14 cellular contexts compared by ENCODE assay signal in the genomic region with DNA sequence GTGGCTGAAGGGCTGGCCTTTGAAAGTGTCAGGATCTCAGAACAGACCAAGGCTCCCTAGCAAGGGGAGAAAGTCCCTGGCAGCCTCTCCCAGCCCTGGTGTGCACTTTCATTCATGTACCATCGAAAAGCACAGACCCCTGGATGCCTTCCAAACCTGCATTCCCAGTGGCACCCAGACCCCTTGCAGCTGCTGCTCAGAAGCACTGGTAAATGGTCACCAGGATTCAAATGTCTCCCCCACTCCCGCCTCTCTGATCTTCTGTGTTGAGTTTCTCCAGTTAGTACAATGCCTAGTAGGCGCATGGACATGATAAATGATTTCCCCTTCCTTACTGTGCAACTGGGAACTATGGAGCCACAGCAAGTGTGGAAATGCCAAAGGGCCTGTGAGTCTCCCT.
DNase-seq lines count a peak whose midpoint lies in the region; ATAC-seq, FAIRE-seq and TF ChIP-seq lines count a peak whose summit lies in the region.
"Had no signal": no experiment of that assay in that cellular context is flagged by ENCODE, and none has a peak within 500 bp of the region (broad histone marks: within the 10 kb centered on the region; RNA-seq: fewer than 3 reads in every experiment).

No MANE protein-coding gene starts in this region.

- H3K4ac ChIP-seq in IMR-90 (ENCODE audit: low read depth, low read length): peak overlapping the region; percentile 95

- POLR2A ChIA-PET in IMR-90 (lab: Charles Lee; ENCODE audit: unreplicated experiment): no interaction called here

- TF ChIP-seq CTCF in IMR-90 (conservative IDR thresholded peaks at IDR 0.05; ENCODE audit: low read depth, low read length) (no peak), astrocyte (IDR thresholded peaks at IDR 0.05; ENCODE audit: insufficient read depth, low read depth, low read length) (no peak), right atrium auricular region (IDR thresholded peaks at IDR 0.05) (no peak), WERI-Rb-1 (IDR thresholded peaks at IDR 0.05; ENCODE audit: low read depth, low read length) (no peak)

- peak overlapping the region; percentile 26 for H3K9ac ChIP-seq in IMR-90 (ENCODE audit: low read depth, low read length)
- peak overlapping the region; percentile 32 for H3K9ac ChIP-seq in astrocyte (ENCODE audit: low read length)
- H3K9ac ChIP-seq in skeletal muscle satellite cell (ENCODE audit: low read depth, low read length): peak overlapping the region; percentile 66

- in situ Hi-C loops in IMR-90 (cut with MboI; ENCODE audit: low sequenced_read_pairs): no loop called here

- peak overlapping the region; percentile 82 for H3K56ac ChIP-seq in IMR-90 (ENCODE audit: extremely low read depth, insufficient read depth, low read length)

- H3K36me3 ChIP-seq in IMR-90 (ENCODE audit: control insufficient read depth, insufficient read depth, low read length) (peaks cover 2% of the 10 kb centered on the region; the same call in 1 of the 2 replicates), astrocyte (ENCODE audit: insufficient read depth, low read length) (no peaks in the 10 kb centered on the region), right atrium auricular region (no peaks in the 10 kb centered on the region), skeletal muscle satellite cell (ENCODE audit: insufficient read depth, low read length) (no peaks in the 10 kb centered on the region), WERI-Rb-1 (no peaks in the 10 kb centered on the region)
- H3K36me3 ChIP-seq: ovary had no signal

- H4K20me1 ChIP-seq in IMR-90 (ENCODE audit: insufficient read depth, low read length) (peaks cover 27% of the 10 kb centered on the region), astrocyte (ENCODE audit: insufficient read depth, low read length) (no peaks in the 10 kb centered on the region)

- H2AK9ac ChIP-seq in IMR-90 (replicated peaks; ENCODE audit: low read depth, low read length, poor library complexity): peak overlapping the region; percentile 82

- H3K9me1 ChIP-seq in IMR-90 (ENCODE audit: insufficient read depth, low read length): peaks cover 79% of the 10 kb centered on the region

- H3K79me2 ChIP-seq in astrocyte (ENCODE audit: insufficient read depth, low read length): peaks cover 69% of the 10 kb centered on the region

- peaks cover 18% of the 10 kb centered on the region for H3K36me3 Mint-ChIP-seq in astrocyte (ENCODE audit: low read depth, unreplicated experiment)
- no peaks in the 10 kb centered on the region for H3K36me3 Mint-ChIP-seq in activated naive CD8-positive, alpha-beta T cell treated with anti-CD3 and anti-CD28 coated beads, Interleukin-2, amount 50 U/mL, for 24 hours (ENCODE audit: low read depth)

- no peak overlapping the region for H2AFZ ChIP-seq in IMR-90 (replicated peaks; ENCODE audit: low read length, poor library complexity)
- H2AFZ ChIP-seq in astrocyte (ENCODE audit: low read depth, low read length): no peak overlapping the region

- H3K27ac Mint-ChIP-seq in astrocyte (ENCODE audit: unreplicated experiment): peak overlapping the region; percentile 93
- no peak overlapping the region for H3K27ac Mint-ChIP-seq in activated naive CD8-positive, alpha-beta T cell treated with anti-CD3 and anti-CD28 coated beads, Interleukin-2, amount 50 U/mL, for 24 hours
- H3K27ac Mint-ChIP-seq: activated T-helper 2 cell treated with anti-CD3 and anti-CD28 coated beads, Interferon-gamma antibody, Interleukin-2, Interleukin-4, amounts not matched to agents 10 μg/mL and 5 μg/mL and 100 μg/mL, durations not matched to agents 14 hours and 24 hours and 36 hours; stimulated activated naive CD8-positive, alpha-beta T cell treated with anti-CD3 and anti-CD28 coated beads, Interleukin-15, amount 100 ng/mL, for 72 hours had no signal

- peak overlapping the region; percentile 79 for H4K5ac ChIP-seq in IMR-90 (ENCODE audit: low read depth, low read length)

- H3K4me3 ChIP-seq in IMR-90 (ENCODE audit: insufficient read depth, low read depth, low read length) (no peak overlapping the region), astrocyte (ENCODE audit: insufficient read depth, low read depth, low read length) (no peak overlapping the region), right atrium auricular region (no peak overlapping the region), skeletal muscle satellite cell (ENCODE audit: low read length) (peak overlapping the region; percentile 25), WERI-Rb-1 (ENCODE audit: low read depth, low read length) (no peak overlapping the region)
- H3K4me3 ChIP-seq: ovary had no signal

- intact Hi-C loops in IMR-90 (cut with micrococcal nuclease): no loop called here

- H3K4me2 ChIP-seq in IMR-90 (ENCODE audit: low read depth, low read length) (peak overlapping the region; percentile 19; the same call in 1 of the 2 replicates), astrocyte (ENCODE audit: low read length) (peak overlapping the region; percentile 74), skeletal muscle satellite cell (ENCODE audit: low read length) (peak overlapping the region; percentile 56)

- TF ChIP-seq RAD21 in IMR-90 (IDR thresholded peaks at IDR 0.05; ENCODE audit: low read length): no peak

- H3K4me1 Mint-ChIP-seq in astrocyte (ENCODE audit: low read depth, unreplicated experiment): peaks cover 84% of the 10 kb centered on the region
- no peaks in the 10 kb centered on the region for H3K4me1 Mint-ChIP-seq in activated naive CD8-positive, alpha-beta T cell treated with anti-CD3 and anti-CD28 coated beads, Interleukin-2, amount 50 U/mL, for 24 hours
- H3K4me1 Mint-ChIP-seq: stimulated activated naive CD8-positive, alpha-beta T cell treated with anti-CD3 and anti-CD28 coated beads, Interleukin-15, amount 100 ng/mL, for 72 hours had no signal

- CTCF ChIA-PET in IMR-90 (lab: Yijun Ruan, JAX): interaction anchor here (1.1 kb wide), 1 partner anchor 180 kb away, joined by 3 read pairs; no protein-coding TSS in a partner anchor

- H2BK5ac ChIP-seq in IMR-90 (ENCODE audit: low read depth, low read length, poor library complexity, severe bottlenecking): peak overlapping the region; percentile 94

- no TSS peak for BruUV-seq in IMR-90 (replicated peaks; lab: Mats Ljungman, UMichigan)

- H3K18ac ChIP-seq in IMR-90 (ENCODE audit: low read depth, low read length): peak overlapping the region; percentile 80

- H4K91ac ChIP-seq in IMR-90 (ENCODE audit: insufficient read depth, low read depth, low read length): peak overlapping the region; percentile 98

- no peak overlapping the region for H3K4me3 Mint-ChIP-seq in astrocyte (ENCODE audit: unreplicated experiment)
- H3K4me3 Mint-ChIP-seq in activated naive CD8-positive, alpha-beta T cell treated with anti-CD3 and anti-CD28 coated beads, Interleukin-2, amount 50 U/mL, for 24 hours: no peak overlapping the region
- H3K4me3 Mint-ChIP-seq: stimulated activated naive CD8-positive, alpha-beta T cell treated with anti-CD3 and anti-CD28 coated beads, Interleukin-15, amount 100 ng/mL, for 72 hours had no signal

- H2BK15ac ChIP-seq in IMR-90 (ENCODE audit: low read depth, low read length): peak overlapping the region; percentile 71

- peak overlapping the region; percentile 63 for H3K23ac ChIP-seq in IMR-90 (ENCODE audit: low read depth, low read length)

- dilution Hi-C loops in IMR-90 (cut with HindIII; ENCODE audit: low sequenced_read_pairs, unreplicated experiment): no loop called here

- peak; percentile 37 for DNase-seq in IMR-90
- no peak for DNase-seq in astrocyte (ENCODE audit: low read depth)
- no peak for DNase-seq in right atrium auricular region (ENCODE audit: low spot score)
- no peak for DNase-seq in activated naive CD8-positive, alpha-beta T cell treated with anti-CD3 and anti-CD28 coated beads, Interleukin-2, amount 50 U/mL, for 24 hours
- DNase-seq in WERI-Rb-1: no peak
- DNase-seq in NAMALWA (ENCODE audit: low spot score): no peak
- DNase-seq: effector CD8-positive, alpha-beta T cell; KBM-7; NCI-H1417; stimulated activated naive CD8-positive, alpha-beta T cell treated with anti-CD3 and anti-CD28 coated beads, Interleukin-15, amount 100 ng/mL, for 72 hours had no signal

- peak overlapping the region; percentile 80 to 84 for H4K8ac ChIP-seq in IMR-90 (ENCODE audit: low read depth in 2 of 2, low read length in 2 of 2)

- H3K27me3 Mint-ChIP-seq in astrocyte (ENCODE audit: low read depth, unreplicated experiment): no peaks in the 10 kb centered on the region
- no peaks in the 10 kb centered on the region for H3K27me3 Mint-ChIP-seq in activated naive CD8-positive, alpha-beta T cell treated with anti-CD3 and anti-CD28 coated beads, Interleukin-2, amount 50 U/mL, for 24 hours
- H3K27me3 Mint-ChIP-seq: stimulated activated naive CD8-positive, alpha-beta T cell treated with anti-CD3 and anti-CD28 coated beads, Interleukin-15, amount 100 ng/mL, for 72 hours had no signal

- FAIRE-seq in astrocyte (lab: Jason Lieb, UNC): no peak

- WGBS in IMR-90 (ENCODE audit: extremely low coverage in 2 of 2, insufficient read length in 1 of 2), 2 experiments: 80% methylated on average over 2 of the region's 3 CpGs; no CpG with 5 or more reads in 1 of the 2 experiments

- peak overlapping the region; percentile 92 for H2BK20ac ChIP-seq in IMR-90 (ENCODE audit: low read depth, low read length)

- H3K27ac ChIP-seq in IMR-90 (ENCODE audit: insufficient read depth, low read length): peak overlapping the region; percentile 90
- H3K27ac ChIP-seq in astrocyte (ENCODE audit: low read depth, low read length): peak overlapping the region; percentile 87
- H3K27ac ChIP-seq in right atrium auricular region: peak overlapping the region; percentile 81 to 84
- no peak overlapping the region for H3K27ac ChIP-seq in WERI-Rb-1
- H3K27ac ChIP-seq: VCaP had no signal

- no peak for ATAC-seq in IMR-90 (ENCODE audit: low read depth)
- no peak for ATAC-seq in activated naive CD8-positive, alpha-beta T cell treated with anti-CD3 and anti-CD28 coated beads, Interleukin-2, amount 50 U/mL, for 24 hours
- ATAC-seq: stimulated activated naive CD8-positive, alpha-beta T cell treated with anti-CD3 and anti-CD28 coated beads, Interleukin-15, amount 100 ng/mL, for 72 hours had no signal

- no peaks in the 10 kb centered on the region for H3K27me3 ChIP-seq in IMR-90 (ENCODE audit: control insufficient read depth, insufficient read depth, low read length)
- no peaks in the 10 kb centered on the region for H3K27me3 ChIP-seq in astrocyte (ENCODE audit: insufficient read depth, low read length)
- H3K27me3 ChIP-seq in right atrium auricular region: no peaks in the 10 kb centered on the region
- no peaks in the 10 kb centered on the region for H3K27me3 ChIP-seq in skeletal muscle satellite cell (ENCODE audit: control insufficient read depth, insufficient read depth, low read length)
- no peaks in the 10 kb centered on the region for H3K27me3 ChIP-seq in WERI-Rb-1 (ENCODE audit: insufficient read depth, low read depth, severe bottlenecking)
- H3K27me3 ChIP-seq: ovary had no signal

- H3K14ac ChIP-seq in IMR-90 (replicated peaks; ENCODE audit: low read depth, low read length): peak overlapping the region; percentile 86

- no peak; the same call in 1 of the 2 replicates for TF ChIP-seq POLR2A in IMR-90 (IDR thresholded peaks at IDR 0.05; ENCODE audit: low read depth, low read length)

- H3K9me3 Mint-ChIP-seq in astrocyte (ENCODE audit: unreplicated experiment): no peaks in the 10 kb centered on the region
- H3K9me3 Mint-ChIP-seq in activated naive CD8-positive, alpha-beta T cell treated with anti-CD3 and anti-CD28 coated beads, Interleukin-2, amount 50 U/mL, for 24 hours: no peaks in the 10 kb centered on the region
- H3K9me3 Mint-ChIP-seq: activated T-helper 2 cell treated with anti-CD3 and anti-CD28 coated beads, Interferon-gamma antibody, Interleukin-2, Interleukin-4, amounts not matched to agents 10 μg/mL and 5 μg/mL and 100 μg/mL, durations not matched to agents 14 hours and 24 hours and 36 hours; stimulated activated naive CD8-positive, alpha-beta T cell treated with anti-CD3 and anti-CD28 coated beads, Interleukin-15, amount 100 ng/mL, for 72 hours had no signal

- H3K9me3 ChIP-seq in IMR-90 (ENCODE audit: control insufficient read depth, insufficient read depth, low read length) (no peaks in the 10 kb centered on the region), astrocyte (ENCODE audit: insufficient read depth, low read depth, low read length) (no peaks in the 10 kb centered on the region), right atrium auricular region (no peaks in the 10 kb centered on the region), skeletal muscle satellite cell (replicated peaks; ENCODE audit: low read length) (no peaks in the 10 kb centered on the region), WERI-Rb-1 (ENCODE audit: severe bottlenecking) (no peaks in the 10 kb centered on the region)
- H3K9me3 ChIP-seq: ovary had no signal

- H3K4me1 ChIP-seq in IMR-90 (ENCODE audit: control insufficient read depth, insufficient read depth, low read length) (peaks cover 71% of the 10 kb centered on the region), astrocyte (ENCODE audit: insufficient read depth, low read length) (peaks cover 71% of the 10 kb centered on the region), right atrium auricular region (peaks cover 0 to 72% of the 10 kb centered on the region in 2 donors), skeletal muscle satellite cell (ENCODE audit: control insufficient read depth, insufficient read depth, low read length) (peaks cover 88% of the 10 kb centered on the region)

- peak overlapping the region; percentile 90 for H2BK120ac ChIP-seq in IMR-90 (ENCODE audit: low read depth, low read length)

- peak overlapping the region; percentile 92 for H2AK5ac ChIP-seq in IMR-90 (ENCODE audit: low read depth, low read length)

- H3K79me1 ChIP-seq in IMR-90 (ENCODE audit: low read depth in 1 of 2, low read length in 2 of 2): peaks cover 64 to 97% of the 10 kb centered on the region in 2 experiments

Comparison
In these comparisons a context has a peak if more than half of its experiments do, and no peak if none do; other contexts are left out.
1. H3K4me2 ChIP-seq: peak in every context shown above with its lines; median percentile 74 in astrocyte; 56 in skeletal muscle satellite cell; 19 in IMR-90.